ENCODE assay signal across 22 cellular contexts in genomic region chr4:76998251-76998901, GRCh38. TPM values are rescaled to one million over a fixed set of nuclear protein-coding genes. Genes with fewer than 3 reads are reported as not detected.
DNase-seq lines count a peak whose midpoint lies in the region; ATAC-seq and TF ChIP-seq lines count a peak whose summit lies in the region.
"Had no signal": no experiment of that assay in that cellular context is flagged by ENCODE, and none has a peak within 500 bp of the region (broad histone marks: within the 10 kb centered on the region; RNA-seq: fewer than 3 reads in every experiment).

No MANE protein-coding gene starts in this region.

- no peak for TF ChIP-seq CTCF in fibroblast of mammary gland (conservative IDR thresholded peaks at IDR 0.05; ENCODE audit: control insufficient read depth, insufficient read depth, low read depth, low read length)
- TF ChIP-seq CTCF in neural crest cell (conservative IDR thresholded peaks at IDR 0.05), result no peak
- TF ChIP-seq CTCF in hepatocyte (IDR thresholded peaks at IDR 0.05; ENCODE audit: poor library complexity), result no peak

- H4K20me1 ChIP-seq in hepatocyte (ENCODE audit: insufficient read depth, poor library complexity, severe bottlenecking), result no peaks in the 10 kb centered on the region

- peaks cover 54% of the 10 kb centered on the region for H3K79me2 ChIP-seq in hepatocyte

- H3K9me3 ChIP-seq in hepatocyte (ENCODE audit: low read depth), result no peaks in the 10 kb centered on the region
- H3K9me3 ChIP-seq: gastroesophageal sphincter, sigmoid colon, thoracic aorta had no signal

- peaks cover 18% of the 10 kb centered on the region for H3K36me3 Mint-ChIP-seq in neural crest cell (ENCODE audit: low read depth)

- H3K4me2 ChIP-seq in hepatocyte, result no peak overlapping the region

- H3K9me3 Mint-ChIP-seq in neural crest cell, result no peaks in the 10 kb centered on the region
- H3K9me3 Mint-ChIP-seq: effector memory CD8-positive, alpha-beta T cell had no signal

- H3K27ac Mint-ChIP-seq in neural crest cell (ENCODE audit: unreplicated experiment), result peak overlapping the region; percentile 45
- H3K27ac Mint-ChIP-seq: B cell; effector memory CD8-positive, alpha-beta T cell had no signal

- peaks cover 17% of the 10 kb centered on the region for H3K4me1 ChIP-seq in hepatocyte (ENCODE audit: insufficient read depth)

- H3K4me1 Mint-ChIP-seq in neural crest cell, result peaks cover 47% of the 10 kb centered on the region

- ATAC-seq in GM21423 (IDR thresholded peaks at IDR 0.05; ENCODE audit: unreplicated experiment), result no peak
- ATAC-seq: effector memory CD8-positive, alpha-beta T cell; gastroesophageal sphincter had no signal

- H3K4me3 ChIP-seq in fibroblast of mammary gland (ENCODE audit: control insufficient read depth, low read depth, low read length), result no peak overlapping the region
- H3K4me3 ChIP-seq in hepatocyte, result no peak overlapping the region
- H3K4me3 ChIP-seq: gastroesophageal sphincter, sigmoid colon, thoracic aorta had no signal

- 76% methylated on average over 8 of the region's 8 CpGs for WGBS in hepatocyte (ENCODE audit: low lambda C conversion rate, missing lambda C conversion rate)

- H3K27me3 ChIP-seq in hepatocyte, result no peaks in the 10 kb centered on the region
- H3K27me3 ChIP-seq: gastroesophageal sphincter, sigmoid colon had no signal

- no peaks in the 10 kb centered on the region for H3K27me3 Mint-ChIP-seq in neural crest cell (ENCODE audit: low read depth)
- H3K27me3 Mint-ChIP-seq: B cell; effector memory CD8-positive, alpha-beta T cell had no signal

- no peak overlapping the region for H3K27ac ChIP-seq in hepatocyte
- H3K27ac ChIP-seq: gastroesophageal sphincter, sigmoid colon had no signal

- H3K36me3 ChIP-seq in hepatocyte (replicated peaks; ENCODE audit: insufficient read depth, low read depth), result no peaks in the 10 kb centered on the region

- DNase-seq in ELF-1 (ENCODE audit: low read depth, low spot score), result peak; percentile 86
- DNase-seq in amniotic epithelial cell (ENCODE audit: low read depth), result peak; percentile 73
- peak; percentile 52 for DNase-seq in fibroblast of mammary gland (ENCODE audit: low read depth)
- DNase-seq in neural crest cell (ENCODE audit: low read depth, low spot score), result no peak
- no peak for DNase-seq in hepatocyte (ENCODE audit: low spot score)
- DNase-seq in SKM-1 (lab: John Stamatoyannopoulos, UW; ENCODE audit: unreplicated experiment), result no peak
- no peak for DNase-seq in activated CD8-positive, alpha-beta memory T cell treated with anti-CD3 and anti-CD28 coated beads, Interleukin-2, amount 50 U/mL, for 4 hours
- DNase-seq: activated CD4-positive, CD25-positive, alpha-beta regulatory T cell treated with anti-CD3 and anti-CD28 coated beads, Interleukin-2, amount 50 U/mL, for 72 hours; activated CD8-positive, alpha-beta memory T cell treated with anti-CD3 and anti-CD28 coated beads, Interleukin-2, amount 50 U/mL, for 48 hours; activated naive CD4-positive, alpha-beta T cell treated with anti-CD3 and anti-CD28 coated beads, Interleukin-2, amount 50 U/mL, for 16 hours; Calu3; effector memory CD8-positive, alpha-beta T cell; GF-D8; GOT3; NCI-H1436; NCI-H226; sigmoid colon; stimulated activated CD4-positive, alpha-beta T cell treated with anti-CD3 and anti-CD28 coated beads, Interleukin-4, amount 100 ng/mL, for 1 hour had no signal

- H3K4me3 Mint-ChIP-seq in neural crest cell, result no peak overlapping the region
- H3K4me3 Mint-ChIP-seq: B cell; effector memory CD8-positive, alpha-beta T cell had no signal

- H3K9me2 ChIP-seq in hepatocyte (replicated peaks; ENCODE audit: insufficient read depth), result no peaks in the 10 kb centered on the region

- H2AFZ ChIP-seq in hepatocyte, result no peak overlapping the region

RNA-seq across cellular contexts. Expression of gene SEPTIN11, which starts 48.8 kb away (rescaled TPM):
- 187 and 192 TPM in 2 replicates for total RNA-seq in neural crest cell
- total RNA-seq in hepatocyte, result 140 and 146 TPM in 2 replicates
- 68.3 and 74.7 TPM in 2 replicates for polyA plus RNA-seq in hepatocyte

Comparison
In these comparisons a context has a peak if more than half of its experiments do, and no peak if none do; other contexts are left out.
1. DNase-seq: peak in ELF-1 (single experiment), amniotic epithelial cell (single experiment) and fibroblast of mammary gland (single experiment); none in neural crest cell (single experiment), hepatocyte (single experiment), SKM-1 (single experiment) and activated CD8-positive, alpha-beta memory T cell treated with anti-CD3 and anti-CD28 coated beads, Interleukin-2, amount 50 U/mL, for 4 hours (single experiment).